ENCODE assay signal across 20 cellular contexts in genomic region chr16:81591538-81591870, GRCh38.
DNase-seq lines count a peak whose midpoint lies in the region; ATAC-seq, FAIRE-seq and TF ChIP-seq lines count a peak whose summit lies in the region.
"Had no signal": no experiment of that assay in that cellular context is flagged by ENCODE, and none has a peak within 500 bp of the region (broad histone marks: within the 10 kb centered on the region; RNA-seq: fewer than 3 reads in every experiment).

No MANE protein-coding gene starts in this region.

- peak overlapping the region; percentile 26 for H3K27ac Mint-ChIP-seq in activated T-cell treated with anti-CD3 and anti-CD28 coated beads, Interleukin-2, amount 50 U/mL, for 72 hours
- peak overlapping the region; percentile 17 for H3K27ac Mint-ChIP-seq in chondrocyte (ENCODE audit: unreplicated experiment)
- no peak overlapping the region for H3K27ac Mint-ChIP-seq in osteocyte (ENCODE audit: unreplicated experiment)
- H3K27ac Mint-ChIP-seq: GM23338 had no signal

- H3K4me1 ChIP-seq in OCI-LY1 (ENCODE audit: insufficient read depth, low read length, severe bottlenecking) (peaks cover 18% of the 10 kb centered on the region), small intestine (ENCODE audit: control insufficient read depth in 2 of 2, insufficient read depth in 1 of 2, low read depth in 1 of 2, low read length in 1 of 2) (peaks cover 0 to 7% of the 10 kb centered on the region in 2 donors), right cardiac atrium (ENCODE audit: control insufficient read depth, insufficient read depth, low read length) (peaks cover 2% of the 10 kb centered on the region)

- WGBS in small intestine, 3 donors: 35 to 78% (median 60%) methylated on average over 2 of the region's 2 CpGs
- 89% methylated on average over 2 of the region's 2 CpGs for WGBS in right cardiac atrium

- intact Hi-C loops in right cardiac atrium (cut with DNase I): no loop called here

- DNase-seq in activated T-cell treated with anti-CD3 and anti-CD28 coated beads, Interleukin-2, amount 50 U/mL, for 72 hours: no peak
- DNase-seq in activated T-cell treated with anti-CD3 and anti-CD28 coated beads, Interleukin-2, amount 50 U/mL, for 1 hour: no peak
- DNase-seq in chondrocyte (ENCODE audit: low spot score) (no peak), small intestine (no peak), right cardiac atrium (no peak), osteocyte (ENCODE audit: extremely low spot score, unreplicated experiment) (no peak)
- DNase-seq: DMS 273 treated with DMSO at 0.1 percent for 48 hours; HCEC 1CT; Kasumi-1; NCI-H1092; NCI-H1436 treated with DMSO at 0.1 percent for 48 hours; NCI-H2029 treated with DMSO at 0.1 percent for 48 hours; NK-92 treated with Interleukin-12 subunit alpha and Interleukin-12 subunit beta, amount 100 ng/mL, for 24 hours; SIG-M5 had no signal

- peaks cover 24% of the 10 kb centered on the region for H3K4me1 Mint-ChIP-seq in activated T-cell treated with anti-CD3 and anti-CD28 coated beads, Interleukin-2, amount 50 U/mL, for 72 hours (ENCODE audit: low read depth)
- H3K4me1 Mint-ChIP-seq in chondrocyte (ENCODE audit: low read depth) (peaks cover 6% of the 10 kb centered on the region), osteocyte (ENCODE audit: unreplicated experiment) (peaks cover 8% of the 10 kb centered on the region)

- no peak overlapping the region for H3K4me3 Mint-ChIP-seq in activated T-cell treated with anti-CD3 and anti-CD28 coated beads, Interleukin-2, amount 50 U/mL, for 72 hours
- no peak overlapping the region for H3K4me3 Mint-ChIP-seq in chondrocyte (ENCODE audit: unreplicated experiment)
- no peak overlapping the region for H3K4me3 Mint-ChIP-seq in osteocyte (ENCODE audit: unreplicated experiment)
- H3K4me3 Mint-ChIP-seq: GM23338 had no signal

- no peak overlapping the region for H2AFZ ChIP-seq in OCI-LY1 (ENCODE audit: low read length)
- H2AFZ ChIP-seq: GM23338 had no signal

- no peaks in the 10 kb centered on the region for H3K36me3 Mint-ChIP-seq in activated T-cell treated with anti-CD3 and anti-CD28 coated beads, Interleukin-2, amount 50 U/mL, for 72 hours (ENCODE audit: insufficient read depth in 2 of 2)
- H3K36me3 Mint-ChIP-seq in chondrocyte (ENCODE audit: low read depth): peaks cover 3% of the 10 kb centered on the region
- no peaks in the 10 kb centered on the region for H3K36me3 Mint-ChIP-seq in osteocyte (ENCODE audit: unreplicated experiment)

- no peaks in the 10 kb centered on the region for H3K9me3 ChIP-seq in OCI-LY1 (ENCODE audit: low read length)
- H3K9me3 ChIP-seq in small intestine (ENCODE audit: control insufficient read depth, low read depth): no peaks in the 10 kb centered on the region
- H3K9me3 ChIP-seq in right cardiac atrium (ENCODE audit: control insufficient read depth, low read length): no peaks in the 10 kb centered on the region

- no peak overlapping the region for H3K9ac ChIP-seq in OCI-LY1 (ENCODE audit: low read length)

- H3K36me3 ChIP-seq in OCI-LY1 (ENCODE audit: insufficient read depth, low read length): no peaks in the 10 kb centered on the region
- H3K36me3 ChIP-seq in small intestine (ENCODE audit: control insufficient read depth in 2 of 2, insufficient read depth in 2 of 2, low read length in 2 of 2): no peaks in the 10 kb centered on the region

- H3K4me2 ChIP-seq in OCI-LY1 (ENCODE audit: low read length): no peak overlapping the region; the same call in 1 of the 2 replicates
- H3K4me2 ChIP-seq: GM23338 had no signal

- H3K4me3 ChIP-seq in OCI-LY1 (ENCODE audit: low read depth, low read length, poor library complexity, severe bottlenecking) (no peak overlapping the region), small intestine (ENCODE audit: low read depth in 1 of 2, low read length in 2 of 2) (no peak overlapping the region), right cardiac atrium (ENCODE audit: low read length) (no peak overlapping the region)
- H3K4me3 ChIP-seq: GM23338 had no signal

- H3K27ac ChIP-seq in OCI-LY1 (ENCODE audit: low read depth, low read length, poor library complexity, severe bottlenecking): peak overlapping the region; percentile 79
- H3K27ac ChIP-seq in small intestine (ENCODE audit: low read depth in 1 of 2, low read length in 1 of 2): peak overlapping the region; percentile 60 to 81
- H3K27ac ChIP-seq in right cardiac atrium (ENCODE audit: low read length): no peak overlapping the region
- H3K27ac ChIP-seq: 22Rv1 had no signal

- peaks cover 0 to 2% of the 10 kb centered on the region in 2 donors for H3K9me3 Mint-ChIP-seq in activated T-cell treated with anti-CD3 and anti-CD28 coated beads, Interleukin-2, amount 50 U/mL, for 72 hours
- H3K9me3 Mint-ChIP-seq in chondrocyte (ENCODE audit: low read depth) (no peaks in the 10 kb centered on the region), osteocyte (ENCODE audit: unreplicated experiment) (no peaks in the 10 kb centered on the region)
- H3K9me3 Mint-ChIP-seq: GM23338, IgD-negative memory B cell had no signal

- H3K27me3 ChIP-seq in OCI-LY1 (ENCODE audit: insufficient read depth, low read length): no peaks in the 10 kb centered on the region
- no peaks in the 10 kb centered on the region for H3K27me3 ChIP-seq in small intestine (ENCODE audit: control insufficient read depth in 2 of 2, insufficient read depth in 2 of 2, low read length in 2 of 2)
- H3K27me3 ChIP-seq in right cardiac atrium (ENCODE audit: control insufficient read depth, insufficient read depth): no peaks in the 10 kb centered on the region

- H4K20me1 ChIP-seq in OCI-LY1 (ENCODE audit: insufficient read depth, low read length): no peaks in the 10 kb centered on the region

- no peaks in the 10 kb centered on the region for H3K27me3 Mint-ChIP-seq in activated T-cell treated with anti-CD3 and anti-CD28 coated beads, Interleukin-2, amount 50 U/mL, for 72 hours (ENCODE audit: low read depth)
- no peaks in the 10 kb centered on the region for H3K27me3 Mint-ChIP-seq in chondrocyte (ENCODE audit: low read depth)
- H3K27me3 Mint-ChIP-seq in osteocyte (ENCODE audit: unreplicated experiment): no peaks in the 10 kb centered on the region
- H3K27me3 Mint-ChIP-seq: IgD-negative memory B cell had no signal

- FAIRE-seq in small intestine (lab: Jason Lieb, UNC): no peak
- FAIRE-seq: G401.6 had no signal

- H3F3A ChIP-seq in OCI-LY1 (ENCODE audit: insufficient read depth, low read length): no peaks in the 10 kb centered on the region; the same call in 1 of the 2 replicates

- ATAC-seq in activated T-cell treated with anti-CD3 and anti-CD28 coated beads, Interleukin-2, amount 50 U/mL, for 72 hours (replicated peaks in 1 of 2): no peak
- ATAC-seq in right cardiac atrium (no peak), GM19455 (IDR thresholded peaks at IDR 0.05; ENCODE audit: unreplicated experiment) (no peak)
- ATAC-seq: GM23338 had no signal

- TF ChIP-seq CTCF in OCI-LY1 (IDR thresholded peaks at IDR 0.05; ENCODE audit: low read length): no peak
- TF ChIP-seq CTCF in chondrocyte (IDR thresholded peaks at IDR 0.05): no peak
- no peak for TF ChIP-seq CTCF in osteocyte (IDR thresholded peaks at IDR 0.05)

- no peaks in the 10 kb centered on the region; the same call in none of the 2 replicates for H3K79me2 ChIP-seq in OCI-LY1 (ENCODE audit: insufficient read depth, low read length)

- no peaks in the 10 kb centered on the region for H3K9me2 ChIP-seq in OCI-LY1 (ENCODE audit: low read depth, low read length)
